In genomic region chr11:422249-422656, GRCh38 we compare ENCODE assay signal across 1 cellular context.
A peak's percentile ranks its signal among the peaks of the same experiment; 100 is the strongest.
TF ChIP-seq lines count a peak whose summit lies in the region.

No MANE protein-coding gene starts in this region.

TF ChIP-seq in K562, 482 proteins besides CTCF, POLR2A, EP300 and RAD21 (continued from another document):
- no peak for TF ChIP-seq ATF6 (CRISPR knock-in tag; IDR thresholded peaks at IDR 0.05)
- peak; percentile 74 for TF ChIP-seq TFAP4 (CRISPR knock-in tag; IDR thresholded peaks at IDR 0.05; ENCODE audit: borderline replicate concordance)
- no peak for TF ChIP-seq USF1 (CRISPR knock-in tag; IDR thresholded peaks at IDR 0.05)
- TF ChIP-seq FOXA3 (CRISPR knock-in tag; conservative IDR thresholded peaks at IDR 0.05 in 1 of 2, IDR thresholded peaks at IDR 0.05 in 1 of 2) = no peak
- no peak for TF ChIP-seq MEF2D (tag; conservative IDR thresholded peaks at IDR 0.05; ENCODE audit: low read depth)
- no peak for TF ChIP-seq ZNF398 (CRISPR knock-in tag; IDR thresholded peaks at IDR 0.05)
